In genomic region chr5:145936401-145937131, GRCh38 we compare ENCODE assay signal across 9 cellular contexts. TPM values are rescaled to one million over a fixed set of nuclear protein-coding genes. Genes with fewer than 3 reads are reported as not detected.
DNase-seq lines count a peak whose midpoint lies in the region; ATAC-seq and TF ChIP-seq lines count a peak whose summit lies in the region.
"Had no signal": no experiment of that assay in that cellular context is flagged by ENCODE, and none has a peak within 500 bp of the region (broad histone marks: within the 10 kb centered on the region; RNA-seq: fewer than 3 reads in every experiment).

Gene SH3RF2 (plus strand): TSS chr5:145936578. CDS start chr5:145937929, 1,351 bp downstream.

- H3K4me3 ChIP-seq in liver (ENCODE audit: low read depth in 1 of 3, low read length in 3 of 3) (peak within 1 kb of the TSS; percentile 73 to 95 (median 76)), stomach smooth muscle (ENCODE audit: low read length in 2 of 2) (peak within 1 kb of the TSS; percentile 63 to 78)

- no peaks in the 10 kb centered on the region for H3K27me3 ChIP-seq in liver (ENCODE audit: control insufficient read depth in 4 of 4, insufficient read depth in 4 of 4, low read length in 3 of 4)
- no peaks in the 10 kb centered on the region for H3K27me3 ChIP-seq in stomach smooth muscle (ENCODE audit: control insufficient read depth in 1 of 2, insufficient read depth in 2 of 2, low read length in 2 of 2)

- ATAC-seq in GM21786 (IDR thresholded peaks at IDR 0.05; ENCODE audit: unreplicated experiment) = no peak

- H3K9ac ChIP-seq in liver (ENCODE audit: low read depth in 1 of 2, low read length in 2 of 2) = peak within 1 kb of the TSS; percentile 42 to 75
- H3K9ac ChIP-seq in stomach smooth muscle (ENCODE audit: low read length in 2 of 2) = peak within 1 kb of the TSS; percentile 0 to 29

- peaks cover 0 to 48% (median 38%) of the 10 kb centered on the region in 4 donors for H3K4me1 ChIP-seq in liver (ENCODE audit: control insufficient read depth in 4 of 4, insufficient read depth in 4 of 4, low read length in 3 of 4)
- peaks cover 7% of the 10 kb centered on the region for H3K4me1 ChIP-seq in stomach smooth muscle (ENCODE audit: control insufficient read depth, insufficient read depth, low read length)

- DNase-seq in NCI-H2171 treated with DMSO at 0.1 percent for 48 hours (lab: John Stamatoyannopoulos, UW) (peak; percentile 1), NCI-H2171 (lab: John Stamatoyannopoulos, UW) (no peak), RPMI8226 (peak; percentile 5), dedifferentiated amniotic fluid mesenchymal stem cell (ENCODE audit: extremely low spot score) (peak; percentile 72), T1000 (lab: John Stamatoyannopoulos, UW) (no peak)

- H3K27ac ChIP-seq in liver (ENCODE audit: low read depth in 1 of 2, low read length in 2 of 2) = peak within 1 kb of the TSS; percentile 63 to 77
- H3K27ac ChIP-seq in stomach smooth muscle (ENCODE audit: low read length) = no peak within 1 kb of the TSS

- H3K9me3 ChIP-seq in liver (ENCODE audit: control insufficient read depth in 4 of 4, low read length in 3 of 4) = no peaks in the 10 kb centered on the region
- no peaks in the 10 kb centered on the region for H3K9me3 ChIP-seq in stomach smooth muscle (ENCODE audit: control insufficient read depth in 2 of 2, low read length in 2 of 2)

- no peaks in the 10 kb centered on the region for H3K36me3 ChIP-seq in liver (ENCODE audit: control insufficient read depth in 4 of 4, insufficient read depth in 3 of 4, low read depth in 1 of 4, low read length in 3 of 4)
- H3K36me3 ChIP-seq in stomach smooth muscle (ENCODE audit: control insufficient read depth in 2 of 2, insufficient read depth in 2 of 2, low read length in 2 of 2) = no peaks in the 10 kb centered on the region

- peak; percentile 31 to 64 for TF ChIP-seq RAD21 in liver (IDR thresholded peaks at IDR 0.05)

- peak; percentile 4 for TF ChIP-seq CTCF in liver (IDR thresholded peaks at IDR 0.05; ENCODE audit: low read depth, low read length, missing input control)

- 3% methylated on average over 28 of the region's 28 CpGs for WGBS in liver

TF ChIP-seq in liver, 16 proteins besides CTCF, POLR2A, EP300 and RAD21:
- peak; percentile 30 for TF ChIP-seq MAX (IDR thresholded peaks at IDR 0.05)
- no peak for TF ChIP-seq NR2F2 (IDR thresholded peaks at IDR 0.05)
- TF ChIP-seq HNF4A (conservative IDR thresholded peaks at IDR 0.05) = peak; percentile 26 to 35
- peak in 1 of 2 donors; percentile 26 for TF ChIP-seq RXRA (IDR thresholded peaks at IDR 0.05)
- no peak for TF ChIP-seq EGR1 (IDR thresholded peaks at IDR 0.05; ENCODE audit: low read depth in 2 of 2)
- TF ChIP-seq YY1 (IDR thresholded peaks at IDR 0.05) = peak; percentile 76
- peak in 1 of 2 donors; percentile 6 for TF ChIP-seq JUND (IDR thresholded peaks at IDR 0.05)
- TF ChIP-seq HNF4G (IDR thresholded peaks at IDR 0.05) = no peak
- no peak for TF ChIP-seq GABPA (IDR thresholded peaks at IDR 0.05 in 1 of 2, conservative IDR thresholded peaks at IDR 0.05 in 1 of 2)
- no peak for TF ChIP-seq FOXA1 (IDR thresholded peaks at IDR 0.05)
- peak; percentile 19 for TF ChIP-seq REST (IDR thresholded peaks at IDR 0.05)
- TF ChIP-seq TAF1 (conservative IDR thresholded peaks at IDR 0.05) = peak; percentile 38
- no peak for TF ChIP-seq ATF3 (IDR thresholded peaks at IDR 0.05)
- no peak for TF ChIP-seq FOXA2 (IDR thresholded peaks at IDR 0.05)
- TF ChIP-seq ZBTB33 (IDR thresholded peaks at IDR 0.05) = no peak
- no peak for TF ChIP-seq SP1 (IDR thresholded peaks at IDR 0.05)

RNA-seq across cellular contexts. Expression of gene SH3RF2, which starts in this region (rescaled TPM):
- 10 to 100 TPM in 1 of 2 donors, 1 to 10 TPM in 1; 1.9 to 10.5 TPM for total RNA-seq in liver
- 1 to 10 TPM; 1.0 to 7.9 TPM for polyA plus RNA-seq in liver
- total RNA-seq: activated CD8-positive, alpha-beta memory T cell treated with anti-CD3 and anti-CD28 coated beads for 36 hours had no signal

Comparison
In these comparisons a context has a peak if more than half of its experiments do, and no peak if none do; other contexts are left out.
1. DNase-seq: peak in NCI-H2171 treated with DMSO at 0.1 percent for 48 hours (single experiment), RPMI8226 (single experiment) and dedifferentiated amniotic fluid mesenchymal stem cell (single experiment); none in NCI-H2171 (single experiment) and T1000 (single experiment).